In the genomic region with DNA sequence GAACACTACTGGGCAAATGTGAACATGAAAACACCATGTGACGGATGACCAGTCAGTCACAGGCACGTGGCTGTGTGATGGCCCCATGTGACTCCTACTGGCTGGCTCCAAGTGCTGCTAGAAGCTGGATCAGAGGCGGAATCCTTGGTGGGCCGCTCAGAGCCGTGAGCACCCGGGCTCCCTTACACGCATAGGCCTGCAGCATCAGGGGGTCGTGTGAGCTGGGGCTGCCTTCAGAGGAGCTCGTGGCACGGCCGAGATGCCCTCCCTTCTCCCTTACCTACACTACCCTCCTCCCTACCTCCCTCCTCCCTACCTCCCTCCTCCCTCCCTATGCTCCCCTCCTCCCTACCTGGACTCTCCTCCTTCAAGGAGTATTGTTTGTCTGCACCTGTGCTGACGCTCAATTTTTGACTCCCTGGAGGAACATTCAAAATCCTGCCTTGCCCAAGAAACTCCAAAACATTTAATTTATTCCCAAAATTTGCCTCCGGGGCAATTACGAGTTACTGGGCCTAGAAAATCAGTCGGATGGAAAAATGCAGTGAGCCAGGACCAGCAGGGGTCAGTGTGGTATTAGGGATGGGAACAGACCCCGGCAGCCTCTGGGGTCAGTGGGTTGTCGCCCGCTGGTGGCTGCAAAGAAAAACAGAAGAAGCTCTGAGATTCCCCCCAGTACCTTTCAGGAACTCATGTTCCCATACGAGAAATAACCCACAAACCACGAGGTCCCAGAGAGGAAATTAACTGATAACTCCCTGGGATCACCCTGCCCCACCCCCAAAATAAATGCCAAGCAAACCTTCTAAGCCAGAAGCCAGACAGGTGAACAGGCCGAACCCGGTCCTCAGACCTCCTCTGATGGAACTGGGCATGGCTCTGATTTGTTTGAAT, we compare ENCODE assay signal across 8 cellular contexts.
DNase-seq lines count a peak whose midpoint lies in the region; ATAC-seq lines count a peak whose summit lies in the region.

No MANE protein-coding gene starts in this region.

- no peaks in the 10 kb centered on the region for H3K36me3 ChIP-seq in CD4-positive, alpha-beta memory T cell (ENCODE audit: insufficient read depth, low read length)

- no peaks in the 10 kb centered on the region for H3K4me1 ChIP-seq in CD4-positive, alpha-beta memory T cell (ENCODE audit: insufficient read depth, low read length)

- no peak overlapping the region for H3K4me3 ChIP-seq in CD4-positive, alpha-beta memory T cell (ENCODE audit: low read length in 2 of 2)

- intact Hi-C loops in CD4-positive, alpha-beta memory T cell (cut with micrococcal nuclease) = loop anchor here (1.0 kb wide), 1 partner anchor 324 kb away; no protein-coding TSS in a partner anchor

- H3K4me1 Mint-ChIP-seq in CD4-positive, alpha-beta memory T cell = peaks cover 0 to 6% (median 0%) of the 10 kb centered on the region in 4 donors
- H3K4me1 Mint-ChIP-seq in activated CD8-positive, alpha-beta T cell treated with anti-CD3 and anti-CD28 coated beads, Interleukin-2, amount 10 ng/mL, durations not matched to agents 7 days and 5 days (ENCODE audit: low read depth) = no peaks in the 10 kb centered on the region
- no peaks in the 10 kb centered on the region for H3K4me1 Mint-ChIP-seq in effector memory CD8-positive, alpha-beta T cell (ENCODE audit: low read depth in 2 of 2)
- peaks cover 5 to 8% of the 10 kb centered on the region in 2 donors for H3K4me1 Mint-ChIP-seq in stimulated activated naive B cell treated with anti-CD40 and anti-IgM and Interleukin-4, amounts not matched to agents 10 μg/mL and 1 μg/mL and 100 μg/mL, for 72 hours

- H3K27me3 Mint-ChIP-seq in CD4-positive, alpha-beta memory T cell = no peaks in the 10 kb centered on the region
- H3K27me3 Mint-ChIP-seq in activated CD8-positive, alpha-beta T cell treated with anti-CD3 and anti-CD28 coated beads, Interleukin-2, amount 10 ng/mL, durations not matched to agents 7 days and 5 days (ENCODE audit: low read depth) = no peaks in the 10 kb centered on the region
- H3K27me3 Mint-ChIP-seq in effector memory CD8-positive, alpha-beta T cell = peaks cover 23 to 34% of the 10 kb centered on the region in 2 donors
- H3K27me3 Mint-ChIP-seq in stimulated activated naive B cell treated with anti-CD40 and anti-IgM and Interleukin-4, amounts not matched to agents 10 μg/mL and 1 μg/mL and 100 μg/mL, for 72 hours = peaks cover 8 to 15% of the 10 kb centered on the region in 2 donors

- ATAC-seq in HG03175 (IDR thresholded peaks at IDR 0.05; ENCODE audit: unreplicated experiment) = peak; percentile 42
- peak; percentile 60 for ATAC-seq in activated CD8-positive, alpha-beta T cell treated with anti-CD3 and anti-CD28 coated beads, Interleukin-2, amount 10 ng/mL, durations not matched to agents 7 days and 5 days
- no peak for ATAC-seq in effector memory CD8-positive, alpha-beta T cell (replicated peaks)
- peak; percentile 81 to 84 for ATAC-seq in stimulated activated naive B cell treated with anti-CD40 and anti-IgM and Interleukin-4, amounts not matched to agents 10 μg/mL and 1 μg/mL and 100 μg/mL, for 72 hours (replicated peaks)
- ATAC-seq in HG02759 (IDR thresholded peaks at IDR 0.05; ENCODE audit: unreplicated experiment) = no peak

- peak overlapping the region in 4 of 7 donors; percentile 19 to 67 (median 52) for H3K27ac Mint-ChIP-seq in CD4-positive, alpha-beta memory T cell
- no peak overlapping the region for H3K27ac Mint-ChIP-seq in activated CD8-positive, alpha-beta T cell treated with anti-CD3 and anti-CD28 coated beads, Interleukin-2, amount 10 ng/mL, durations not matched to agents 7 days and 5 days
- H3K27ac Mint-ChIP-seq in effector memory CD8-positive, alpha-beta T cell = no peak overlapping the region
- H3K27ac Mint-ChIP-seq in stimulated activated naive B cell treated with anti-CD40 and anti-IgM and Interleukin-4, amounts not matched to agents 10 μg/mL and 1 μg/mL and 100 μg/mL, for 72 hours = no peak overlapping the region

- no peaks in the 10 kb centered on the region for H3K9me3 Mint-ChIP-seq in CD4-positive, alpha-beta memory T cell
- H3K9me3 Mint-ChIP-seq in activated CD8-positive, alpha-beta T cell treated with anti-CD3 and anti-CD28 coated beads, Interleukin-2, amount 10 ng/mL, durations not matched to agents 7 days and 5 days (ENCODE audit: insufficient read depth) = no peaks in the 10 kb centered on the region
- H3K9me3 Mint-ChIP-seq in effector memory CD8-positive, alpha-beta T cell = no peaks in the 10 kb centered on the region
- peaks cover 0 to 4% of the 10 kb centered on the region in 2 donors for H3K9me3 Mint-ChIP-seq in stimulated activated naive B cell treated with anti-CD40 and anti-IgM and Interleukin-4, amounts not matched to agents 10 μg/mL and 1 μg/mL and 100 μg/mL, for 72 hours

- H3K9me3 ChIP-seq in CD4-positive, alpha-beta memory T cell (ENCODE audit: control insufficient read depth in 1 of 2, low read length in 2 of 2) = no peaks in the 10 kb centered on the region

- POLR2A ChIA-PET in CD4-positive, alpha-beta memory T cell (lab: Charles Lee; ENCODE audit: partially characterized antibody) = no interaction called here
- POLR2A ChIA-PET in activated CD8-positive, alpha-beta T cell treated with anti-CD3 and anti-CD28 coated beads, Interleukin-2, amount 10 ng/mL, durations not matched to agents 7 days and 5 days (lab: Charles Lee) = no interaction called here

- H3K4me3 Mint-ChIP-seq in CD4-positive, alpha-beta memory T cell = no peak overlapping the region
- H3K4me3 Mint-ChIP-seq in activated CD8-positive, alpha-beta T cell treated with anti-CD3 and anti-CD28 coated beads, Interleukin-2, amount 10 ng/mL, durations not matched to agents 7 days and 5 days = no peak overlapping the region
- H3K4me3 Mint-ChIP-seq in effector memory CD8-positive, alpha-beta T cell = no peak overlapping the region
- no peak overlapping the region for H3K4me3 Mint-ChIP-seq in stimulated activated naive B cell treated with anti-CD40 and anti-IgM and Interleukin-4, amounts not matched to agents 10 μg/mL and 1 μg/mL and 100 μg/mL, for 72 hours

- peak; percentile 56 to 68 (median 62) for DNase-seq in CD4-positive, alpha-beta memory T cell
- DNase-seq in NCI-H82 (lab: John Stamatoyannopoulos, UW) = peak; percentile 83
- DNase-seq in activated CD8-positive, alpha-beta T cell treated with anti-CD3 and anti-CD28 coated beads, Interleukin-2, amount 10 ng/mL, durations not matched to agents 7 days and 5 days = peak; percentile 64
- DNase-seq in effector memory CD8-positive, alpha-beta T cell = peak in 2 of 3 experiments; percentile 5 to 8
- peak; percentile 51 for DNase-seq in middle frontal gyrus (ENCODE audit: extremely low spot score, low spot score)
- DNase-seq in stimulated activated naive B cell treated with anti-CD40 and anti-IgM and Interleukin-4, amounts not matched to agents 10 μg/mL and 1 μg/mL and 100 μg/mL, for 72 hours = peak; percentile 55

- no peaks in the 10 kb centered on the region for H3K27me3 ChIP-seq in CD4-positive, alpha-beta memory T cell (ENCODE audit: insufficient read depth, low read length)

- H3K27ac ChIP-seq in CD4-positive, alpha-beta memory T cell (ENCODE audit: low read depth, low read length) = no peak overlapping the region

- no peaks in the 10 kb centered on the region for H3K36me3 Mint-ChIP-seq in CD4-positive, alpha-beta memory T cell
- no peaks in the 10 kb centered on the region for H3K36me3 Mint-ChIP-seq in activated CD8-positive, alpha-beta T cell treated with anti-CD3 and anti-CD28 coated beads, Interleukin-2, amount 10 ng/mL, durations not matched to agents 7 days and 5 days (ENCODE audit: low read depth)
- H3K36me3 Mint-ChIP-seq in effector memory CD8-positive, alpha-beta T cell (ENCODE audit: insufficient read depth) = no peaks in the 10 kb centered on the region
- H3K36me3 Mint-ChIP-seq in stimulated activated naive B cell treated with anti-CD40 and anti-IgM and Interleukin-4, amounts not matched to agents 10 μg/mL and 1 μg/mL and 100 μg/mL, for 72 hours = no peaks in the 10 kb centered on the region

- CTCF ChIA-PET in CD4-positive, alpha-beta memory T cell (lab: Charles Lee; ENCODE audit: partially characterized antibody) = interaction anchor here (0.6 to 6.8 kb wide), 9 partner anchors 13 to 323 kb away, joined by 3 to 114 read pairs (median 5); no protein-coding TSS in a partner anchor
- CTCF ChIA-PET in activated CD8-positive, alpha-beta T cell treated with anti-CD3 and anti-CD28 coated beads, Interleukin-2, amount 10 ng/mL, durations not matched to agents 7 days and 5 days (lab: Charles Lee) = interaction anchor here (0.6 to 2.5 kb wide), 13 partner anchors 12 to 321 kb away, joined by 3 to 32 read pairs (median 3); no protein-coding TSS in a partner anchor

Comparison
In these comparisons a context has a peak if more than half of its experiments do, and no peak if none do; other contexts are left out.
1. DNase-seq: peak in every context shown above with its lines; median percentile 83 in NCI-H82; 64 in activated CD8-positive, alpha-beta T cell treated with anti-CD3 and anti-CD28 coated beads, Interleukin-2, amount 10 ng/mL, durations not matched to agents 7 days and 5 days; 62 in CD4-positive, alpha-beta memory T cell; 55 in stimulated activated naive B cell treated with anti-CD40 and anti-IgM and Interleukin-4, amounts not matched to agents 10 μg/mL and 1 μg/mL and 100 μg/mL, for 72 hours; 51 in middle frontal gyrus; 6 in effector memory CD8-positive, alpha-beta T cell.
2. H3K27ac Mint-ChIP-seq: peak in CD4-positive, alpha-beta memory T cell (4 of 7); none in activated CD8-positive, alpha-beta T cell treated with anti-CD3 and anti-CD28 coated beads, Interleukin-2, amount 10 ng/mL, durations not matched to agents 7 days and 5 days (single experiment), effector memory CD8-positive, alpha-beta T cell (0 of 2) and stimulated activated naive B cell treated with anti-CD40 and anti-IgM and Interleukin-4, amounts not matched to agents 10 μg/mL and 1 μg/mL and 100 μg/mL, for 72 hours (single experiment).
3. ATAC-seq: peak in HG03175 (single experiment), activated CD8-positive, alpha-beta T cell treated with anti-CD3 and anti-CD28 coated beads, Interleukin-2, amount 10 ng/mL, durations not matched to agents 7 days and 5 days (single experiment) and stimulated activated naive B cell treated with anti-CD40 and anti-IgM and Interleukin-4, amounts not matched to agents 10 μg/mL and 1 μg/mL and 100 μg/mL, for 72 hours (2 of 2); none in effector memory CD8-positive, alpha-beta T cell (single experiment) and HG02759 (single experiment).